Comparison of ENCODE assay signal across 21 cellular contexts in genomic region chr11:68996376-68997123, GRCh38. TPM values are rescaled to one million over a fixed set of nuclear protein-coding genes. Genes with fewer than 3 reads are reported as not detected.
DNase-seq lines count a peak whose midpoint lies in the region; ATAC-seq, FAIRE-seq and TF ChIP-seq lines count a peak whose summit lies in the region.
"Had no signal": no experiment of that assay in that cellular context is flagged by ENCODE, and none has a peak within 500 bp of the region (broad histone marks: within the 10 kb centered on the region; RNA-seq: fewer than 3 reads in every experiment).

No MANE protein-coding gene starts in this region.

- TF ChIP-seq CTCF in kidney (IDR thresholded peaks at IDR 0.05; ENCODE audit: borderline replicate concordance, extremely low read depth, insufficient read depth) (no peak), sigmoid colon (IDR thresholded peaks at IDR 0.05) (no peak)

- no peak overlapping the region for H3K4me3 Mint-ChIP-seq in naive thymus-derived CD4-positive, alpha-beta T cell
- H3K4me3 Mint-ChIP-seq: CD8-positive, alpha-beta T cell; HFFc6 had no signal

- H3K36me3 Mint-ChIP-seq in naive thymus-derived CD4-positive, alpha-beta T cell = no peaks in the 10 kb centered on the region
- H3K36me3 Mint-ChIP-seq: CD8-positive, alpha-beta T cell had no signal

- WGBS in sigmoid colon, 2 donors = 95 to 96% methylated on average over 24 of the region's 24 CpGs
- WGBS in aorta, 2 donors = 95 to 97% methylated on average over 23 to 24 of the region's 24 CpGs

- CTCF ChIA-PET in naive thymus-derived CD4-positive, alpha-beta T cell (lab: Charles Lee) = no interaction called here

- H3K4me1 ChIP-seq in kidney (ENCODE audit: control insufficient read depth in 1 of 2, insufficient read depth in 1 of 2, low read depth in 1 of 2, low read length in 2 of 2) (peaks cover 4 to 5% of the 10 kb centered on the region in 2 donors), sigmoid colon (peaks cover 0 to 41% (median 39%) of the 10 kb centered on the region in 4 donors), aorta (ENCODE audit: control insufficient read depth in 1 of 2, insufficient read depth in 2 of 2, low read length in 2 of 2) (peaks cover 0 to 4% of the 10 kb centered on the region in 2 donors)
- H3K4me1 ChIP-seq in naive thymus-derived CD4-positive, alpha-beta T cell (ENCODE audit: control insufficient read depth in 2 of 2, insufficient read depth in 2 of 2, low read length in 2 of 2) = no peaks in the 10 kb centered on the region

- no peak for ATAC-seq in aorta (ENCODE audit: low FRiP score)
- no peak for ATAC-seq in naive thymus-derived CD4-positive, alpha-beta T cell
- no peak for ATAC-seq in HG03095 (IDR thresholded peaks at IDR 0.05; ENCODE audit: unreplicated experiment)
- ATAC-seq in HG03139 (IDR thresholded peaks at IDR 0.05; ENCODE audit: unreplicated experiment) = no peak
- ATAC-seq: CD8-positive, alpha-beta T cell had no signal

- no peak overlapping the region for H3K27ac Mint-ChIP-seq in naive thymus-derived CD4-positive, alpha-beta T cell
- H3K27ac Mint-ChIP-seq: CD8-positive, alpha-beta T cell; HFFc6 had no signal

- H3K27me3 ChIP-seq in sigmoid colon = no peaks in the 10 kb centered on the region
- no peaks in the 10 kb centered on the region for H3K27me3 ChIP-seq in aorta (ENCODE audit: control insufficient read depth in 1 of 2, insufficient read depth in 2 of 2, low read length in 1 of 2)
- no peaks in the 10 kb centered on the region for H3K27me3 ChIP-seq in naive thymus-derived CD4-positive, alpha-beta T cell (ENCODE audit: control insufficient read depth in 2 of 2, insufficient read depth in 2 of 2, low read length in 2 of 2)

- H3K9me3 Mint-ChIP-seq in naive thymus-derived CD4-positive, alpha-beta T cell = no peaks in the 10 kb centered on the region
- H3K9me3 Mint-ChIP-seq: CD8-positive, alpha-beta T cell; HFFc6 had no signal

- peak; percentile 38 for DNase-seq in activated effector memory CD4-positive, alpha-beta T cell treated with anti-CD3 and anti-CD28 coated beads, Interleukin-2, amount 50 U/mL, for 16 hours
- no peak for DNase-seq in activated effector memory CD4-positive, alpha-beta T cell treated with Interleukin-2 at 50 U/mL for 16 hours
- DNase-seq in kidney (peak; percentile 48), sigmoid colon (peak; percentile 62), aorta (peak; percentile 22 to 38)
- DNase-seq in naive thymus-derived CD4-positive, alpha-beta T cell = no peak
- DNase-seq: CD8-positive, alpha-beta T cell; DND-41; GOT3; HFFc6; KBM-7; NCI-H146; NCI-H2227 treated with DMSO at 0.1 percent for 48 hours; NCI-H524 treated with DMSO at 0.1 percent for 48 hours had no signal

- intact Hi-C loops in kidney (cut with DNase I) = no loop called here
- intact Hi-C loops in sigmoid colon (cut with DNase I) = no loop called here
- intact Hi-C loops in aorta (cut with DNase I) = loop anchor here in 1 of 2 donors (5.0 kb wide), 1 partner anchor 49 kb away; no protein-coding TSS in a partner anchor
- intact Hi-C loops in naive thymus-derived CD4-positive, alpha-beta T cell (cut with micrococcal nuclease) = no loop called here

- H3K27ac ChIP-seq in kidney (ENCODE audit: low read depth in 2 of 2, low read length in 2 of 2) (no peak overlapping the region), sigmoid colon (peak overlapping the region in 2 of 4 donors; percentile 98 to 100), aorta (ENCODE audit: low read depth in 1 of 2, low read length in 2 of 2) (no peak overlapping the region)
- H3K27ac ChIP-seq in naive thymus-derived CD4-positive, alpha-beta T cell (ENCODE audit: low read depth, low read length) = no peak overlapping the region
- H3K27ac ChIP-seq: 22Rv1, HL-60, RWPE1 had no signal

- H3K36me3 ChIP-seq in kidney (ENCODE audit: control insufficient read depth in 1 of 2, insufficient read depth in 2 of 2, low read length in 2 of 2) = no peaks in the 10 kb centered on the region
- H3K36me3 ChIP-seq in sigmoid colon = no peaks in the 10 kb centered on the region
- no peaks in the 10 kb centered on the region for H3K36me3 ChIP-seq in aorta (ENCODE audit: control insufficient read depth in 1 of 2, insufficient read depth in 2 of 2, low read length in 1 of 2)
- H3K36me3 ChIP-seq in naive thymus-derived CD4-positive, alpha-beta T cell (ENCODE audit: control insufficient read depth in 2 of 3, insufficient read depth in 3 of 3, low read length in 3 of 3) = no peaks in the 10 kb centered on the region

- no peak for TF ChIP-seq EP300 in sigmoid colon (IDR thresholded peaks at IDR 0.05)

- H3K9ac ChIP-seq in kidney (ENCODE audit: low read length in 2 of 2) = no peak overlapping the region

- peaks cover 7 to 28% (median 11%) of the 10 kb centered on the region in 5 donors for H3K27me3 Mint-ChIP-seq in naive thymus-derived CD4-positive, alpha-beta T cell

- no peak for TF ChIP-seq POLR2A in sigmoid colon (IDR thresholded peaks at IDR 0.05)

- H3K9me3 ChIP-seq in kidney (ENCODE audit: control insufficient read depth in 1 of 2, low read length in 2 of 2) = no peaks in the 10 kb centered on the region
- no peaks in the 10 kb centered on the region for H3K9me3 ChIP-seq in sigmoid colon
- no peaks in the 10 kb centered on the region for H3K9me3 ChIP-seq in aorta (ENCODE audit: control insufficient read depth, low read length)
- H3K9me3 ChIP-seq in naive thymus-derived CD4-positive, alpha-beta T cell (ENCODE audit: control insufficient read depth in 2 of 3, low read length in 3 of 3) = no peaks in the 10 kb centered on the region

- POLR2A ChIA-PET in naive thymus-derived CD4-positive, alpha-beta T cell (lab: Charles Lee) = no interaction called here

- no peak overlapping the region for H3K4me3 ChIP-seq in kidney (ENCODE audit: low read length in 2 of 2)
- H3K4me3 ChIP-seq in sigmoid colon = no peak overlapping the region
- H3K4me3 ChIP-seq in aorta (ENCODE audit: low read length in 2 of 2) = no peak overlapping the region
- H3K4me3 ChIP-seq in naive thymus-derived CD4-positive, alpha-beta T cell (ENCODE audit: low read length) = no peak overlapping the region

- H3K4me1 Mint-ChIP-seq in naive thymus-derived CD4-positive, alpha-beta T cell = peaks cover 0 to 9% (median 0%) of the 10 kb centered on the region in 7 donors

- no peak for FAIRE-seq in kidney (lab: Jason Lieb, UNC)
- FAIRE-seq: D721Med had no signal

RNA-seq across cellular contexts. Expression of gene MRGPRD, which starts 15.8 kb away (rescaled TPM):
- total RNA-seq in kidney (not detected), sigmoid colon (1 to 10 TPM in 3 of 4 donors, not detected in 1; 1.9 to 2.2 (median 2.1) TPM), aorta (under 1 TPM in 1 of 2 donors, not detected in 1; 0.49 TPM)
- polyA plus RNA-seq in kidney (ENCODE audit: insufficient read depth, low read depth, low replicate concordance) (not detected), sigmoid colon (not detected), aorta (not detected)
- not detected for total RNA-seq in naive thymus-derived CD4-positive, alpha-beta T cell
- under 1 TPM in 1 of 2 donors, not detected in 1; 0.25 TPM for polyA plus RNA-seq in naive thymus-derived CD4-positive, alpha-beta T cell
- total RNA-seq: CD8-positive, alpha-beta T cell; HFFc6 had no signal
- polyA plus RNA-seq: BJ had no signal

RNA-seq across cellular contexts. Expression of gene MRGPRF, which starts 16.5 kb away (rescaled TPM):
- total RNA-seq in kidney = 9.3 TPM
- 19.0 TPM for polyA plus RNA-seq in kidney (ENCODE audit: insufficient read depth, low read depth, low replicate concordance)
- total RNA-seq in sigmoid colon = 100 to 1,000 TPM; 118 to 263 (median 138) TPM
- 10 to 100 TPM in 1 of 3 donors, 1 to 10 TPM in 2; 1.8 to 18.7 (median 4.2) TPM for polyA plus RNA-seq in sigmoid colon
- total RNA-seq in aorta = 100 to 1,000 TPM in 1 of 2 donors, 10 to 100 TPM in 1; 75.7 to 108 TPM
- polyA plus RNA-seq in aorta = 100 to 1,000 TPM in 1 of 2 donors, 10 to 100 TPM in 1; 26.4 to 130 TPM
- not detected for total RNA-seq in naive thymus-derived CD4-positive, alpha-beta T cell
- not detected for polyA plus RNA-seq in naive thymus-derived CD4-positive, alpha-beta T cell
- total RNA-seq: CD8-positive, alpha-beta T cell had no signal

RNA-seq across cellular contexts. Expression of gene TPCN2, which starts 52.2 kb away (rescaled TPM):
- total RNA-seq in kidney (22.4 TPM), sigmoid colon (10 to 100 TPM; 17.5 to 43.5 (median 25.3) TPM), aorta (10 to 100 TPM; 25.8 to 27.9 TPM)
- polyA plus RNA-seq in kidney (ENCODE audit: insufficient read depth, low read depth, low replicate concordance) (12.9 TPM), sigmoid colon (10 to 100 TPM in 1 of 3 donors, 1 to 10 TPM in 2; 1.6 to 14.4 (median 1.8) TPM), aorta (10 to 100 TPM in 1 of 2 donors, 1 to 10 TPM in 1; 1.5 to 20.8 TPM)
- 10 to 100 TPM; 11.9 to 29.4 (median 21.3) TPM for total RNA-seq in naive thymus-derived CD4-positive, alpha-beta T cell
- 1 to 10 TPM; 3.3 to 5.4 TPM for polyA plus RNA-seq in naive thymus-derived CD4-positive, alpha-beta T cell

Comparison
In these comparisons a context has a peak if more than half of its experiments do, and no peak if none do; other contexts are left out.
1. DNase-seq: peak in activated effector memory CD4-positive, alpha-beta T cell treated with anti-CD3 and anti-CD28 coated beads, Interleukin-2, amount 50 U/mL, for 16 hours (single experiment), kidney (single experiment), sigmoid colon (single experiment) and aorta (2 of 2); none in activated effector memory CD4-positive, alpha-beta T cell treated with Interleukin-2 at 50 U/mL for 16 hours (single experiment) and naive thymus-derived CD4-positive, alpha-beta T cell (0 of 9).
2. RNA of gene MRGPRF, which starts 16.5 kb away (total RNA-seq): 118 to 263 TPM in sigmoid colon, 75.7 to 108 TPM in aorta and 9.3 TPM in kidney (single experiment); not detected in naive thymus-derived CD4-positive, alpha-beta T cell; every median in the first group is over 10 times any median in the second.